Comparison of ENCODE assay signal across 2 cellular contexts in genomic region chr12:68490476-68490875, GRCh38.
TF ChIP-seq lines count a peak whose summit lies in the region.

No MANE protein-coding gene starts in this region.

TF ChIP-seq in H1, 55 proteins besides CTCF, POLR2A, EP300 and RAD21 (continues in another document):
- TF ChIP-seq SP1 (IDR thresholded peaks at IDR 0.05; ENCODE audit: low read depth, low read length) (no peak), ATF2 (IDR thresholded peaks at IDR 0.05; ENCODE audit: low read length) (no peak), CEBPB (IDR thresholded peaks at IDR 0.05; ENCODE audit: low read depth, low read length) (no peak), USF2 (IDR thresholded peaks at IDR 0.05; ENCODE audit: low read length) (no peak), SIRT6 (IDR thresholded peaks at IDR 0.05; ENCODE audit: low read length) (no peak), TEAD4 (IDR thresholded peaks at IDR 0.05; ENCODE audit: low read depth, low read length) (no peak), CTBP2 (IDR thresholded peaks at IDR 0.05; ENCODE audit: borderline replicate concordance, insufficient read depth, insufficient read length, low read length) (no peak), RXRA (IDR thresholded peaks at IDR 0.05; ENCODE audit: insufficient read depth, low read depth, low read length) (no peak), JUND (IDR thresholded peaks at IDR 0.05; ENCODE audit: low read length) (no peak), CHD7 (IDR thresholded peaks at IDR 0.05; ENCODE audit: insufficient replicate concordance, low read length) (no peak), MAFK (IDR thresholded peaks at IDR 0.05; ENCODE audit: low read depth, low read length) (no peak), ZNF274 (IDR thresholded peaks at IDR 0.05; ENCODE audit: borderline replicate concordance, extremely low read depth, low read length) (no peak), YY1 (IDR thresholded peaks at IDR 0.05; ENCODE audit: low read depth, low read length) (no peak), BRCA1 (IDR thresholded peaks at IDR 0.05; ENCODE audit: low read depth, low read length) (no peak)

TF ChIP-seq in neural cell, 6 proteins besides CTCF, POLR2A, EP300 and RAD21:
- no peak for TF ChIP-seq TAF1 (IDR thresholded peaks at IDR 0.05; ENCODE audit: low read depth)
TF ChIP-seq in neural cell: peak in this region for 0.
